1 cellular context compared by ENCODE assay signal in the genomic region with DNA sequence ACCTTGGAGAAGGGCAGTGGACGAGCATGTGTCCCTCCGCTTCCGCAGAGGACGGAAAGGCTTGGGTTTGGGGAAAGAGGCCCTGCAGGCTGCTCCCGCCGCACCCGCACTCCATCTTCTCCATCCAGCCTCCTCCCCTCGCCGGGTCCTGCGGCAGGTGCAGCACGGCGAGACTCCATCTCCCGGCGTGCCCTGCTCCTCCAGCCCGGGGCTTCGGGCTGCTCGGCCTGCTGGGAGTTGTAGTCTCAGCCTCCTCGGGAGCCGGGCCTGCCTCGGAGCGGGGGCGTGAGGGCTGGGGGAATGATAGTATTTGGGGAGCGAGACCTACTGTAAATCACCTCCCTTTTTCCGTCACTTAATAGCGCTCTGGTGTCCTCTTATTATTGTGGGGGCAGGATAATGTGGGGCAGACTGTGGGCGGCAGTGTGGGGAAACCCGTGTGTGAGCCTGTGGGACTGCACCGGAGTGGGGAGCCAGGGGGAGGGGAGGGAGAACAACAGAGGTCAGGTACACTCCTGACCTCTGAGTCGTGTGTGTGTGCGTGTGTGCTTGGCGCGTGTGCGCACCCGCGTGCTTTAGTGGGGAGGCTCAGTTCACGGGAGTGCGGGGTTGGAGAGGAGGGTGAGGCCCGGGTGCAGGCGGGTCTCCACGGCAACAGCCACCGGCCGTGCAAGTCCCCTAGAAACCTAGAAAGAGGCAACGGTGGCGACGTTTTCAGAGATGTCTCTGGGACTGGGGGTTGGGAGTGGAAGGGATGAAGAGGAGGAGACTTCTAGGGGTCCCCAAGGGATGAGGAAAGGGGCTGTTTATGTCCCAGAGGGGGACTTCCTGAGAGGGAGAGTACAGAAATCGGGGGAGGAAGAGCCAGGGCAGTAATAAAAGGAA.
TF ChIP-seq lines count a peak whose summit lies in the region.

No MANE protein-coding gene starts in this region.

TF ChIP-seq in HepG2, 621 proteins besides CTCF, POLR2A, EP300 and RAD21 (continued from another document and continues in another):
- TF ChIP-seq, protein P1, sequence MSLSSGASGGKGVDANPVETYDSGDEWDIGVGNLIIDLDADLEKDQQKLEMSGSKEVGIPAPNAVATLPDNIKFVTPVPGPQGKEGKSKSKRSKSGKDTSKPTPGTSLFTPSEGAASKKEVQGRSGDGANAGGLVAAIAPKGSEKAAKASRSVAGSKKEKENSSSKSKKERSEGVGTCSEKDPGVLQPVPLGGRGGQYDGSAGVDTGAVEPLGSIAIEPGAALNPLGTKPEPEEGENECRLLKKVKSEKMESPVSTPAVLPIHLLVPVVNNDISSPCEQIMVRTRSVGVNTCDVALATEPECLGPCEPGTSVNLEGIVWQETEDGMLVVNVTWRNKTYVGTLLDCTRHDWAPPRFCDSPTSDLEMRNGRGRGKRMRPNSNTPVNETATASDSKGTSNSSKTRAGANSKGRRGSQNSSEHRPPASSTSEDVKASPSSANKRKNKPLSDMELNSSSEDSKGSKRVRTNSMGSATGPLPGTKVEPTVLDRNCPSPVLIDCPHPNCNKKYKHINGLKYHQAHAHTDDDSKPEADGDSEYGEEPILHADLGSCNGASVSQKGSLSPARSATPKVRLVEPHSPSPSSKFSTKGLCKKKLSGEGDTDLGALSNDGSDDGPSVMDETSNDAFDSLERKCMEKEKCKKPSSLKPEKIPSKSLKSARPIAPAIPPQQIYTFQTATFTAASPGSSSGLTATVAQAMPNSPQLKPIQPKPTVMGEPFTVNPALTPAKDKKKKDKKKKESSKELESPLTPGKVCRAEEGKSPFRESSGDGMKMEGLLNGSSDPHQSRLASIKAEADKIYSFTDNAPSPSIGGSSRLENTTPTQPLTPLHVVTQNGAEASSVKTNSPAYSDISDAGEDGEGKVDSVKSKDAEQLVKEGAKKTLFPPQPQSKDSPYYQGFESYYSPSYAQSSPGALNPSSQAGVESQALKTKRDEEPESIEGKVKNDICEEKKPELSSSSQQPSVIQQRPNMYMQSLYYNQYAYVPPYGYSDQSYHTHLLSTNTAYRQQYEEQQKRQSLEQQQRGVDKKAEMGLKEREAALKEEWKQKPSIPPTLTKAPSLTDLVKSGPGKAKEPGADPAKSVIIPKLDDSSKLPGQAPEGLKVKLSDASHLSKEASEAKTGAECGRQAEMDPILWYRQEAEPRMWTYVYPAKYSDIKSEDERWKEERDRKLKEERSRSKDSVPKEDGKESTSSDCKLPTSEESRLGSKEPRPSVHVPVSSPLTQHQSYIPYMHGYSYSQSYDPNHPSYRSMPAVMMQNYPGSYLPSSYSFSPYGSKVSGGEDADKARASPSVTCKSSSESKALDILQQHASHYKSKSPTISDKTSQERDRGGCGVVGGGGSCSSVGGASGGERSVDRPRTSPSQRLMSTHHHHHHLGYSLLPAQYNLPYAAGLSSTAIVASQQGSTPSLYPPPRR (CRISPR knock-in tag; IDR thresholded peaks at IDR 0.05; ENCODE audit: borderline replicate concordance) = 0 out of 2 replicates have a peak, but pooled peaks have one; percentile 13
- TF ChIP-seq ZNF660 (CRISPR knock-in tag; IDR thresholded peaks at IDR 0.05; ENCODE audit: borderline replicate concordance, low read depth) (no peak), ZNF235 (CRISPR knock-in tag; IDR thresholded peaks at IDR 0.05; ENCODE audit: borderline replicate concordance) (no peak), ZZZ3 (CRISPR knock-in tag; IDR thresholded peaks at IDR 0.05; ENCODE audit: borderline replicate concordance) (peak; percentile 64), ARNTL (CRISPR knock-in tag; IDR thresholded peaks at IDR 0.05) (0 out of 2 replicates have a peak, but pooled peaks have one; percentile 61), HHEX (CRISPR knock-in tag; IDR thresholded peaks at IDR 0.05) (no peak), CREB1 (IDR thresholded peaks at IDR 0.05) (no peak), CREB1 (CRISPR knock-in tag; IDR thresholded peaks at IDR 0.05) (peak; percentile 56; the same call in 1 of the 2 replicates), ZNF674 (CRISPR knock-in tag; IDR thresholded peaks at IDR 0.05; ENCODE audit: low read depth) (no peak), ZNF670 (CRISPR knock-in tag; IDR thresholded peaks at IDR 0.05; ENCODE audit: borderline replicate concordance) (peak; percentile 54; the same call in 1 of the 2 replicates), YY1 (IDR thresholded peaks at IDR 0.05; ENCODE audit: insufficient read depth, insufficient replicate concordance, low read depth, low read length) (peak; percentile 70), GATAD2A (CRISPR knock-in tag; IDR thresholded peaks at IDR 0.05) (peak; percentile 18; the same call in 1 of the 2 replicates), SP140L (CRISPR knock-in tag; IDR thresholded peaks at IDR 0.05; ENCODE audit: borderline replicate concordance) (no peak), MXI1 (IDR thresholded peaks at IDR 0.05; ENCODE audit: borderline replicate concordance, low read depth, low read length) (peak; percentile 41; the same call in 1 of the 3 replicates), ZNF160 (CRISPR knock-in tag; IDR thresholded peaks at IDR 0.05) (no peak), ZNF333 (CRISPR knock-in tag; IDR thresholded peaks at IDR 0.05; ENCODE audit: borderline replicate concordance) (peak; percentile 74; the same call in 1 of the 2 replicates), FOXA3 (CRISPR knock-in tag; IDR thresholded peaks at IDR 0.05) (peak; percentile 46), PHF20 (CRISPR knock-in tag; IDR thresholded peaks at IDR 0.05) (peak; percentile 63), MTF1 (CRISPR knock-in tag; IDR thresholded peaks at IDR 0.05) (no peak), TAF1 (CRISPR knock-in tag; IDR thresholded peaks at IDR 0.05) (peak; percentile 30; the same call in 1 of the 2 replicates), ZFP82 (CRISPR knock-in tag; IDR thresholded peaks at IDR 0.05; ENCODE audit: borderline replicate concordance) (0 out of 2 replicates have a peak, but pooled peaks have one; percentile 58), JUNB (CRISPR knock-in tag; IDR thresholded peaks at IDR 0.05; ENCODE audit: borderline replicate concordance) (no peak), IKZF4 (CRISPR knock-in tag; IDR thresholded peaks at IDR 0.05; ENCODE audit: borderline replicate concordance, low read depth, not compliant biosample characterization) (peak; percentile 78), ZFP36L1 (CRISPR knock-in tag; IDR thresholded peaks at IDR 0.05) (no peak)
- TF ChIP-seq, protein P2, sequence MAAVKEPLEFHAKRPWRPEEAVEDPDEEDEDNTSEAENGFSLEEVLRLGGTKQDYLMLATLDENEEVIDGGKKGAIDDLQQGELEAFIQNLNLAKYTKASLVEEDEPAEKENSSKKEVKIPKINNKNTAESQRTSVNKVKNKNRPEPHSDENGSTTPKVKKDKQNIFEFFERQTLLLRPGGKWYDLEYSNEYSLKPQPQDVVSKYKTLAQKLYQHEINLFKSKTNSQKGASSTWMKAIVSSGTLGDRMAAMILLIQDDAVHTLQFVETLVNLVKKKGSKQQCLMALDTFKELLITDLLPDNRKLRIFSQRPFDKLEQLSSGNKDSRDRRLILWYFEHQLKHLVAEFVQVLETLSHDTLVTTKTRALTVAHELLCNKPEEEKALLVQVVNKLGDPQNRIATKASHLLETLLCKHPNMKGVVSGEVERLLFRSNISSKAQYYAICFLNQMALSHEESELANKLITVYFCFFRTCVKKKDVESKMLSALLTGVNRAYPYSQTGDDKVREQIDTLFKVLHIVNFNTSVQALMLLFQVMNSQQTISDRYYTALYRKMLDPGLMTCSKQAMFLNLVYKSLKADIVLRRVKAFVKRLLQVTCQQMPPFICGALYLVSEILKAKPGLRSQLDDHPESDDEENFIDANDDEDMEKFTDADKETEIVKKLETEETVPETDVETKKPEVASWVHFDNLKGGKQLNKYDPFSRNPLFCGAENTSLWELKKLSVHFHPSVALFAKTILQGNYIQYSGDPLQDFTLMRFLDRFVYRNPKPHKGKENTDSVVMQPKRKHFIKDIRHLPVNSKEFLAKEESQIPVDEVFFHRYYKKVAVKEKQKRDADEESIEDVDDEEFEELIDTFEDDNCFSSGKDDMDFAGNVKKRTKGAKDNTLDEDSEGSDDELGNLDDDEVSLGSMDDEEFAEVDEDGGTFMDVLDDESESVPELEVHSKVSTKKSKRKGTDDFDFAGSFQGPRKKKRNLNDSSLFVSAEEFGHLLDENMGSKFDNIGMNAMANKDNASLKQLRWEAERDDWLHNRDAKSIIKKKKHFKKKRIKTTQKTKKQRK (IDR thresholded peaks at IDR 0.05; ENCODE audit: low read length) = no peak
- TF ChIP-seq, protein P3, sequence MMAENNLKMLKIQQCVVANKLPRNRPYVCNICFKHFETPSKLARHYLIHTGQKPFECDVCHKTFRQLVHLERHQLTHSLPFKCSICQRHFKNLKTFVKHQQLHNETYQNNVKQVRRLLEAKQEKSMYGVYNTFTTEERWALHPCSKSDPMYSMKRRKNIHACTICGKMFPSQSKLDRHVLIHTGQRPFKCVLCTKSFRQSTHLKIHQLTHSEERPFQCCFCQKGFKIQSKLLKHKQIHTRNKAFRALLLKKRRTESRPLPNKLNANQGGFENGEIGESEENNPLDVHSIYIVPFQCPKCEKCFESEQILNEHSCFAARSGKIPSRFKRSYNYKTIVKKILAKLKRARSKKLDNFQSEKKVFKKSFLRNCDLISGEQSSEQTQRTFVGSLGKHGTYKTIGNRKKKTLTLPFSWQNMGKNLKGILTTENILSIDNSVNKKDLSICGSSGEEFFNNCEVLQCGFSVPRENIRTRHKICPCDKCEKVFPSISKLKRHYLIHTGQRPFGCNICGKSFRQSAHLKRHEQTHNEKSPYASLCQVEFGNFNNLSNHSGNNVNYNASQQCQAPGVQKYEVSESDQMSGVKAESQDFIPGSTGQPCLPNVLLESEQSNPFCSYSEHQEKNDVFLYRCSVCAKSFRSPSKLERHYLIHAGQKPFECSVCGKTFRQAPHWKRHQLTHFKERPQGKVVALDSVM (CRISPR knock-in tag; IDR thresholded peaks at IDR 0.05) = peak; percentile 51; the same call in 1 of the 2 replicates
- TF ChIP-seq, protein P4, sequence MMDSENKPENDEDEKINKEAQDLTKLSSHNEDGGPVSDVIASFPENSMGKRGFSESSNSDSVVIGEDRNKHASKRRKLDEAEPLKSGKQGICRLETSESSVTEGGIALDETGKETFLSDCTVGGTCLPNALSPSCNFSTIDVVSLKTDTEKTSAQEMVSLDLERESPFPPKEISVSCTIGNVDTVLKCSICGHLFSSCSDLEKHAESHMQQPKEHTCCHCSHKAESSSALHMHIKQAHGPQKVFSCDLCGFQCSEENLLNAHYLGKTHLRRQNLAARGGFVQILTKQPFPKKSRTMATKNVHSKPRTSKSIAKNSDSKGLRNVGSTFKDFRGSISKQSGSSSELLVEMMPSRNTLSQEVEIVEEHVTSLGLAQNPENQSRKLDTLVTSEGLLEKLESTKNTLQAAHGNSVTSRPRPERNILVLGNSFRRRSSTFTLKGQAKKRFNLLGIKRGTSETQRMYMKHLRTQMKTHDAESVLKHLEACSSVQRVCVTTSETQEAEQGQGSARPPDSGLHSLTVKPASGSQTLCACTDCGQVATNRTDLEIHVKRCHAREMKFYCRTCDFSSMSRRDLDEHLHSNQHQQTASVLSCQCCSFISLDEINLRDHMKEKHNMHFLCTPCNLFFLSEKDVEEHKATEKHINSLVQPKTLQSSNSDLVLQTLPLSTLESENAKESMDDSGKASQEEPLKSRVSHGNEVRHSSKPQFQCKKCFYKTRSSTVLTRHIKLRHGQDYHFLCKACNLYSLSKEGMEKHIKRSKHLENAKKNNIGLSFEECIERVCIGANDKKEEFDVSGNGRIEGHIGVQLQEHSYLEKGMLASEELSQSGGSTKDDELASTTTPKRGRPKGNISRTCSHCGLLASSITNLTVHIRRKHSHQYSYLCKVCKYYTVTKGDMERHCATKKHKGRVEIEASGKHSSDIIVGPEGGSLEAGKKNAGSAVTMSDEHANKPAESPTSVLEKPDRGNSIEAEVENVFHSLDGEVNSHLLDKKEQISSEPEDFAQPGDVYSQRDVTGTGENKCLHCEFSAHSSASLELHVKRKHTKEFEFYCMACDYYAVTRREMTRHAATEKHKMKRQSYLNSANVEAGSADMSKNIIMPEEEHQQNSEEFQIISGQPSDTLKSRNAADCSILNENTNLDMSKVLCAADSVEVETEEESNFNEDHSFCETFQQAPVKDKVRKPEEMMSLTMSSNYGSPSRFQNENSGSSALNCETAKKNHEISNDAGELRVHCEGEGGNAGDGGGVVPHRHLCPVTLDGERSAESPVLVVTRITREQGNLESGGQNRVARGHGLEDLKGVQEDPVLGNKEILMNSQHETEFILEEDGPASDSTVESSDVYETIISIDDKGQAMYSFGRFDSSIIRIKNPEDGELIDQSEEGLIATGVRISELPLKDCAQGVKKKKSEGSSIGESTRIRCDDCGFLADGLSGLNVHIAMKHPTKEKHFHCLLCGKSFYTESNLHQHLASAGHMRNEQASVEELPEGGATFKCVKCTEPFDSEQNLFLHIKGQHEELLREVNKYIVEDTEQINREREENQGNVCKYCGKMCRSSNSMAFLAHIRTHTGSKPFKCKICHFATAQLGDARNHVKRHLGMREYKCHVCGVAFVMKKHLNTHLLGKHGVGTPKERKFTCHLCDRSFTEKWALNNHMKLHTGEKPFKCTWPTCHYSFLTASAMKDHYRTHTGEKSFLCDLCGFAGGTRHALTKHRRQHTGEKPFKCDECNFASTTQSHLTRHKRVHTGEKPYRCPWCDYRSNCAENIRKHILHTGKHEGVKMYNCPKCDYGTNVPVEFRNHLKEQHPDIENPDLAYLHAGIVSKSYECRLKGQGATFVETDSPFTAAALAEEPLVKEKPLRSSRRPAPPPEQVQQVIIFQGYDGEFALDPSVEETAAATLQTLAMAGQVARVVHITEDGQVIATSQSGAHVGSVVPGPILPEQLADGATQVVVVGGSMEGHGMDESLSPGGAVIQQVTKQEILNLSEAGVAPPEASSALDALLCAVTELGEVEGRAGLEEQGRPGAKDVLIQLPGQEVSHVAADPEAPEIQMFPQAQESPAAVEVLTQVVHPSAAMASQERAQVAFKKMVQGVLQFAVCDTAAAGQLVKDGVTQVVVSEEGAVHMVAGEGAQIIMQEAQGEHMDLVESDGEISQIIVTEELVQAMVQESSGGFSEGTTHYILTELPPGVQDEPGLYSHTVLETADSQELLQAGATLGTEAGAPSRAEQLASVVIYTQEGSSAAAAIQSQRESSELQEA (CRISPR knock-in tag; IDR thresholded peaks at IDR 0.05; ENCODE audit: not compliant biosample characterization) = peak; percentile 31
- TF ChIP-seq, protein P5, sequence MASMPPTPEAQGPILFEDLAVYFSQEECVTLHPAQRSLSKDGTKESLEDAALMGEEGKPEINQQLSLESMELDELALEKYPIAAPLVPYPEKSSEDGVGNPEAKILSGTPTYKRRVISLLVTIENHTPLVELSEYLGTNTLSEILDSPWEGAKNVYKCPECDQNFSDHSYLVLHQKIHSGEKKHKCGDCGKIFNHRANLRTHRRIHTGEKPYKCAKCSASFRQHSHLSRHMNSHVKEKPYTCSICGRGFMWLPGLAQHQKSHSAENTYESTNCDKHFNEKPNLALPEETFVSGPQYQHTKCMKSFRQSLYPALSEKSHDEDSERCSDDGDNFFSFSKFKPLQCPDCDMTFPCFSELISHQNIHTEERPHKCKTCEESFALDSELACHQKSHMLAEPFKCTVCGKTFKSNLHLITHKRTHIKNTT (CRISPR knock-in tag; IDR thresholded peaks at IDR 0.05) = peak; percentile 92; the same call in 1 of the 2 replicates
